Comparison of ENCODE assay signal across 10 cellular contexts in genomic region chr17:559699-560378, GRCh38.
A peak's percentile ranks its signal among the peaks of the same experiment; 100 is the strongest.
DNase-seq lines count a peak whose midpoint lies in the region; ATAC-seq and TF ChIP-seq lines count a peak whose summit lies in the region.
"Had no signal": no experiment of that assay in that cellular context is flagged by ENCODE, and none has a peak within 500 bp of the region (broad histone marks: within the 10 kb centered on the region; RNA-seq: fewer than 3 reads in every experiment).

No MANE protein-coding gene starts in this region.

- ATAC-seq in foreskin keratinocyte, result peak; percentile 56
- ATAC-seq in sciatic nerve, result peak; percentile 93
- no peak for ATAC-seq in GM19452 (IDR thresholded peaks at IDR 0.05; ENCODE audit: unreplicated experiment)

- H3K27ac ChIP-seq in foreskin keratinocyte (no peak overlapping the region), neuronal stem cell (replicated peaks; ENCODE audit: low read length) (no peak overlapping the region), mesendoderm (ENCODE audit: low read depth, low read length) (no peak overlapping the region)

- H3K9ac ChIP-seq in neuronal stem cell (ENCODE audit: low read depth, low read length, poor library complexity) (no peak overlapping the region), mesendoderm (ENCODE audit: low read length) (no peak overlapping the region)

- no peak overlapping the region for H3K56ac ChIP-seq in mesendoderm (ENCODE audit: low read length)

- no peak overlapping the region for H3K18ac ChIP-seq in neuronal stem cell (ENCODE audit: low read length)
- no peak overlapping the region for H3K18ac ChIP-seq in mesendoderm (ENCODE audit: low read length)

- H3K4me2 ChIP-seq in neuronal stem cell (ENCODE audit: insufficient read depth, low read length, poor library complexity, severe bottlenecking) (no peak overlapping the region), mesendoderm (ENCODE audit: low read length) (no peak overlapping the region)

- H3K4me3 Mint-ChIP-seq in activated CD4-positive, alpha-beta memory T cell treated with anti-CD3 and anti-CD28 coated beads for 36 hours, result no peak overlapping the region
- H3K4me3 Mint-ChIP-seq: central memory CD8-positive, alpha-beta T cell had no signal

- no peak overlapping the region for H3K14ac ChIP-seq in neuronal stem cell (ENCODE audit: low read length)

- H2AK5ac ChIP-seq in neuronal stem cell (ENCODE audit: low read depth, low read length) (no peak overlapping the region), mesendoderm (ENCODE audit: low read length) (no peak overlapping the region)

- peaks cover 0 to 1% of the 10 kb centered on the region in 2 donors for H3K9me3 ChIP-seq in neuronal stem cell (replicated peaks in 1 of 2; ENCODE audit: control insufficient read depth in 2 of 2, insufficient read depth in 1 of 2, low read depth in 1 of 2, low read length in 2 of 2)

- H2BK5ac ChIP-seq in neuronal stem cell (ENCODE audit: low read length) (no peak overlapping the region), mesendoderm (ENCODE audit: low read length) (no peak overlapping the region)

- H3K27me3 Mint-ChIP-seq in activated CD4-positive, alpha-beta memory T cell treated with anti-CD3 and anti-CD28 coated beads for 36 hours, result no peaks in the 10 kb centered on the region
- H3K27me3 Mint-ChIP-seq: central memory CD8-positive, alpha-beta T cell had no signal

- H3K4me1 Mint-ChIP-seq in activated CD4-positive, alpha-beta memory T cell treated with anti-CD3 and anti-CD28 coated beads for 36 hours (ENCODE audit: low read depth), result peaks cover 22% of the 10 kb centered on the region

- TF ChIP-seq CTCF in foreskin keratinocyte (conservative IDR thresholded peaks at IDR 0.05), result no peak

- H3K79me2 ChIP-seq in mesendoderm (ENCODE audit: control insufficient read depth, insufficient read depth, low read length), result no peaks in the 10 kb centered on the region

- H4K91ac ChIP-seq in neuronal stem cell (ENCODE audit: low read depth, low read length, poor library complexity), result no peak overlapping the region

- CTCF ChIA-PET in activated CD4-positive, alpha-beta memory T cell treated with anti-CD3 and anti-CD28 coated beads for 36 hours (lab: Charles Lee), result interaction anchor here (0.6 kb wide), 2 partner anchors 142 to 147 kb away, joined by 3 read pairs; no protein-coding TSS in a partner anchor

- DNase-seq in EL, result peak; percentile 94
- peak; percentile 23 for DNase-seq in activated CD4-positive, alpha-beta memory T cell treated with anti-CD3 and anti-CD28 coated beads for 36 hours
- peak; percentile 54 to 66 for DNase-seq in foreskin keratinocyte
- DNase-seq in sciatic nerve (ENCODE audit: low spot score), result no peak
- no peak for DNase-seq in activated CD8-positive, alpha-beta memory T cell treated with anti-CD3 and anti-CD28 coated beads for 24 hours
- no peak for DNase-seq in neuronal stem cell (ENCODE audit: low spot score)
- DNase-seq in mesendoderm, result no peak
- DNase-seq: SIG-M5 had no signal

- H2BK15ac ChIP-seq in neuronal stem cell (ENCODE audit: low read length), result no peak overlapping the region
- no peak overlapping the region for H2BK15ac ChIP-seq in mesendoderm (replicated peaks; ENCODE audit: low read depth)

- no peak overlapping the region for H2AFZ ChIP-seq in neuronal stem cell (ENCODE audit: low read length)

- POLR2A ChIA-PET in activated CD4-positive, alpha-beta memory T cell treated with anti-CD3 and anti-CD28 coated beads for 36 hours (lab: Charles Lee), result interaction anchor here (1.0 kb wide), 1 partner anchor 84 kb away, joined by 3 read pairs; no protein-coding TSS in a partner anchor

- H3K79me1 ChIP-seq in neuronal stem cell (ENCODE audit: low read depth, low read length) (no peaks in the 10 kb centered on the region), mesendoderm (ENCODE audit: low read length) (no peaks in the 10 kb centered on the region)

- H2BK12ac ChIP-seq in neuronal stem cell (ENCODE audit: low read length), result no peak overlapping the region

- peak overlapping the region; percentile 79 for H3K27ac Mint-ChIP-seq in activated CD4-positive, alpha-beta memory T cell treated with anti-CD3 and anti-CD28 coated beads for 36 hours

- H3K36me3 Mint-ChIP-seq in activated CD4-positive, alpha-beta memory T cell treated with anti-CD3 and anti-CD28 coated beads for 36 hours, result peaks cover 31% of the 10 kb centered on the region

- H3K4me3 ChIP-seq in neuronal stem cell (ENCODE audit: low read length in 2 of 2), result peak overlapping the region in 1 of 2 donors; percentile 30
- no peak overlapping the region for H3K4me3 ChIP-seq in mesendoderm (ENCODE audit: low read length)

- no peak overlapping the region for H3K4ac ChIP-seq in neuronal stem cell (ENCODE audit: low read length)
- no peak overlapping the region for H3K4ac ChIP-seq in mesendoderm (ENCODE audit: low read depth, low read length)

- intact Hi-C loops in activated CD4-positive, alpha-beta memory T cell treated with anti-CD3 and anti-CD28 coated beads for 36 hours (cut with micrococcal nuclease), result no loop called here
- intact Hi-C loops in sciatic nerve (cut with DNase I), result no loop called here

- H3K4me1 ChIP-seq in foreskin keratinocyte (peaks cover 20% of the 10 kb centered on the region), neuronal stem cell (ENCODE audit: control insufficient read depth in 2 of 2, insufficient read depth in 1 of 2, low read depth in 1 of 2, low read length in 2 of 2) (no peaks in the 10 kb centered on the region), mesendoderm (ENCODE audit: control insufficient read depth, low read depth, low read length) (no peaks in the 10 kb centered on the region)

- H2BK120ac ChIP-seq in neuronal stem cell (ENCODE audit: low read depth, low read length), result no peak overlapping the region
- H2BK120ac ChIP-seq in mesendoderm (ENCODE audit: low read depth, low read length), result no peak overlapping the region

- no peaks in the 10 kb centered on the region for H3K9me3 Mint-ChIP-seq in activated CD4-positive, alpha-beta memory T cell treated with anti-CD3 and anti-CD28 coated beads for 36 hours
- H3K9me3 Mint-ChIP-seq: central memory CD8-positive, alpha-beta T cell had no signal

- no peak overlapping the region for H3K23ac ChIP-seq in neuronal stem cell (ENCODE audit: low read depth, low read length, poor library complexity)
- H3K23ac ChIP-seq in mesendoderm (ENCODE audit: low read length), result no peak overlapping the region

- H4K8ac ChIP-seq in neuronal stem cell (ENCODE audit: low read depth, low read length), result no peak overlapping the region
- no peak overlapping the region for H4K8ac ChIP-seq in mesendoderm (ENCODE audit: low read depth, low read length)

- H3K27me3 ChIP-seq in foreskin keratinocyte (no peaks in the 10 kb centered on the region), neuronal stem cell (ENCODE audit: control insufficient read depth in 3 of 3, insufficient read depth in 3 of 3, low read depth in 1 of 3, low read length in 3 of 3) (no peaks in the 10 kb centered on the region), mesendoderm (ENCODE audit: insufficient read depth, low read length, poor library complexity) (no peaks in the 10 kb centered on the region)

- no peak overlapping the region for H4K5ac ChIP-seq in mesendoderm (ENCODE audit: low read length)

- WGBS in neuronal stem cell (ENCODE audit: extremely low coverage in 2 of 2, insufficient read length in 2 of 2, insufficient replicate concordance in 1 of 2), 2 donors, result no CpG with 5 or more reads among the region's 6 CpGs
- WGBS in mesendoderm (ENCODE audit: extremely low coverage, insufficient coverage, low lambda C conversion rate), result no CpG with 5 or more reads among the region's 6 CpGs

- H3K36me3 ChIP-seq in neuronal stem cell (replicated peaks in 1 of 2; ENCODE audit: control insufficient read depth in 2 of 2, insufficient read depth in 2 of 2, low read length in 2 of 2) (peaks cover 13 to 51% of the 10 kb centered on the region in 2 donors), mesendoderm (ENCODE audit: control insufficient read depth, insufficient read depth, low read length) (peaks cover 2% of the 10 kb centered on the region)

Comparison
In these comparisons a context has a peak if more than half of its experiments do, and no peak if none do; other contexts are left out.
1. DNase-seq: peak in EL (single experiment), activated CD4-positive, alpha-beta memory T cell treated with anti-CD3 and anti-CD28 coated beads for 36 hours (single experiment) and foreskin keratinocyte (2 of 2); none in sciatic nerve (single experiment), activated CD8-positive, alpha-beta memory T cell treated with anti-CD3 and anti-CD28 coated beads for 24 hours (single experiment), neuronal stem cell (single experiment) and mesendoderm (single experiment).